In genomic region chr13:32323912-32324311, GRCh38 we compare ENCODE assay signal across 19 cellular contexts. TPM values are rescaled to one million over a fixed set of nuclear protein-coding genes. Genes with fewer than 3 reads are reported as not detected.
A peak's percentile ranks its signal among the peaks of the same experiment; 100 is the strongest.
DNase-seq lines count a peak whose midpoint lies in the region; ATAC-seq and TF ChIP-seq lines count a peak whose summit lies in the region.
"Had no signal": no experiment of that assay in that cellular context is flagged by ENCODE, and none has a peak within 500 bp of the region (broad histone marks: within the 10 kb centered on the region; RNA-seq: fewer than 3 reads in every experiment).

No MANE protein-coding gene starts in this region.

- POLR2A ChIA-PET in RWPE1 (lab: Yijun Ruan, JAX; ENCODE audit: low non-redundant PET), result interaction anchor here (0.6 kb wide), 1 partner anchor 513 kb away, joined by 8 read pairs; no protein-coding TSS in a partner anchor

- H3K27ac ChIP-seq in RWPE1, result no peak overlapping the region

- TF ChIP-seq POLR2A in erythroblast (IDR thresholded peaks at IDR 0.05; ENCODE audit: low read length), result no peak

- no peak overlapping the region for H3K4me3 Mint-ChIP-seq in nephron progenitor cell
- no peak overlapping the region for H3K4me3 Mint-ChIP-seq in activated T-cell treated with anti-CD3 and anti-CD28 coated beads, Interleukin-2, amount 50 U/mL, for 72 hours
- H3K4me3 Mint-ChIP-seq: CD4-positive, CD25-positive, alpha-beta regulatory T cell; naive thymus-derived CD4-positive, alpha-beta T cell had no signal

- H3K27ac Mint-ChIP-seq in nephron progenitor cell, result peak overlapping the region; percentile 32
- H3K27ac Mint-ChIP-seq in activated T-cell treated with anti-CD3 and anti-CD28 coated beads, Interleukin-2, amount 50 U/mL, for 72 hours, result no peak overlapping the region

- no peaks in the 10 kb centered on the region for H3K4me1 Mint-ChIP-seq in nephron progenitor cell
- H3K4me1 Mint-ChIP-seq in activated T-cell treated with anti-CD3 and anti-CD28 coated beads, Interleukin-2, amount 50 U/mL, for 72 hours (ENCODE audit: low read depth), result peaks cover 5% of the 10 kb centered on the region

- H3K9me3 Mint-ChIP-seq in nephron progenitor cell, result peaks cover 6% of the 10 kb centered on the region
- H3K9me3 Mint-ChIP-seq in activated T-cell treated with anti-CD3 and anti-CD28 coated beads, Interleukin-2, amount 50 U/mL, for 72 hours, result no peaks in the 10 kb centered on the region
- H3K9me3 Mint-ChIP-seq: CD4-positive, CD25-positive, alpha-beta regulatory T cell; naive thymus-derived CD4-positive, alpha-beta T cell had no signal

- in situ Hi-C loops in G401 (cut with HindIII; ENCODE audit: low sequenced_read_pairs), result no loop called here

- ATAC-seq in activated T-cell treated with anti-CD3 and anti-CD28 coated beads, Interleukin-2, amount 50 U/mL, for 72 hours (replicated peaks in 1 of 2), result no peak
- ATAC-seq: left colon; naive thymus-derived CD4-positive, alpha-beta T cell; right cardiac atrium; stimulated activated naive CD8-positive, alpha-beta T cell treated with anti-CD3 and anti-CD28 coated beads, Interleukin-15, Interleukin-2, amounts not matched to agents 100 U/mL and 50 U/mL, for 24 hours had no signal

- peak; percentile 70 for DNase-seq in EL
- peak; percentile 50 for DNase-seq in RWPE1 (ENCODE audit: low spot score)
- peak; percentile 46 for DNase-seq in dermis blood vessel endothelial cell
- DNase-seq in nephron progenitor cell, result no peak
- no peak for DNase-seq in G401 (ENCODE audit: low spot score)
- DNase-seq in erythroblast (lab: John Stamatoyannopoulos, UW), result no peak
- DNase-seq in NAMALWA (ENCODE audit: low spot score), result no peak
- no peak for DNase-seq in activated T-cell treated with anti-CD3 and anti-CD28 coated beads, Interleukin-2, amount 50 U/mL, for 72 hours
- DNase-seq: activated naive CD4-positive, alpha-beta T cell; CD4-positive, CD25-positive, alpha-beta regulatory T cell; left colon; MG63; naive thymus-derived CD4-positive, alpha-beta T cell; NCI-H2081; right cardiac atrium; SHP77 treated with DMSO at 0.1 percent for 48 hours; stimulated activated naive CD8-positive, alpha-beta T cell treated with anti-CD3 and anti-CD28 coated beads, Interleukin-15, Interleukin-2, amounts not matched to agents 100 U/mL and 50 U/mL, for 24 hours had no signal

- H3K36me3 Mint-ChIP-seq in nephron progenitor cell (ENCODE audit: low read depth), result peaks cover 78% of the 10 kb centered on the region
- peaks cover 12 to 14% of the 10 kb centered on the region in 2 donors for H3K36me3 Mint-ChIP-seq in activated T-cell treated with anti-CD3 and anti-CD28 coated beads, Interleukin-2, amount 50 U/mL, for 72 hours (ENCODE audit: insufficient read depth in 2 of 2)

- H3K27me3 Mint-ChIP-seq in nephron progenitor cell (ENCODE audit: low read depth, poor library complexity), result no peaks in the 10 kb centered on the region
- H3K27me3 Mint-ChIP-seq in activated T-cell treated with anti-CD3 and anti-CD28 coated beads, Interleukin-2, amount 50 U/mL, for 72 hours (ENCODE audit: low read depth), result no peaks in the 10 kb centered on the region
- H3K27me3 Mint-ChIP-seq: CD4-positive, CD25-positive, alpha-beta regulatory T cell; naive thymus-derived CD4-positive, alpha-beta T cell had no signal

- CTCF ChIA-PET in RWPE1 (lab: Yijun Ruan, JAX), result no interaction called here

- TF ChIP-seq CTCF in RWPE1 (conservative IDR thresholded peaks at IDR 0.05; ENCODE audit: low read depth), result no peak
- no peak for TF ChIP-seq CTCF in nephron progenitor cell (IDR thresholded peaks at IDR 0.05)

RNA-seq across cellular contexts. Expression of gene BRCA2, which starts 8.6 kb away (rescaled TPM):
- total RNA-seq in dermis blood vessel endothelial cell, result 4.6 and 13.2 TPM in 2 replicates
- 4.2 and 15.5 TPM in 2 replicates for total RNA-seq in G401 (2014; rRNA removed; shearing (Covaris generic))
- total RNA-seq in activated T-cell treated with anti-CD3 and anti-CD28 coated beads, Interleukin-2, amount 50 U/mL, for 72 hours, result 10 to 100 TPM; 36.9 to 41.5 TPM

RNA-seq across cellular contexts. Expression of gene ZAR1L, which starts 8.7 kb away (rescaled TPM):
- not detected in 2 replicates for total RNA-seq in dermis blood vessel endothelial cell
- not detected in 2 replicates for total RNA-seq in G401 (2014; rRNA removed; shearing (Covaris generic))
- not detected for total RNA-seq in activated T-cell treated with anti-CD3 and anti-CD28 coated beads, Interleukin-2, amount 50 U/mL, for 72 hours
- total RNA-seq: activated CD8-positive, alpha-beta memory T cell treated with anti-CD3 and anti-CD28 coated beads for 36 hours; CD4-positive, CD25-positive, alpha-beta regulatory T cell; glomerular endothelial cell; left colon; naive thymus-derived CD4-positive, alpha-beta T cell; right cardiac atrium had no signal

Comparison
In these comparisons a context has a peak if more than half of its experiments do, and no peak if none do; other contexts are left out.
1. DNase-seq: peak in EL (single experiment), RWPE1 (single experiment) and dermis blood vessel endothelial cell (single experiment); none in nephron progenitor cell (single experiment), G401 (single experiment), erythroblast (0 of 2), NAMALWA (single experiment) and activated T-cell treated with anti-CD3 and anti-CD28 coated beads, Interleukin-2, amount 50 U/mL, for 72 hours (0 of 2).